12 cellular contexts compared by ENCODE assay signal in genomic region chr1:27481994-27482620, GRCh38. TPM values are rescaled to one million over a fixed set of nuclear protein-coding genes. Genes with fewer than 3 reads are reported as not detected.
DNase-seq lines count a peak whose midpoint lies in the region; ATAC-seq, FAIRE-seq and TF ChIP-seq lines count a peak whose summit lies in the region.
"Had no signal": no experiment of that assay in that cellular context is flagged by ENCODE, and none has a peak within 500 bp of the region (broad histone marks: within the 10 kb centered on the region; RNA-seq: fewer than 3 reads in every experiment).

No MANE protein-coding gene starts in this region.

- H3K27me3 Mint-ChIP-seq in activated naive CD4-positive, alpha-beta T cell treated with anti-CD3 and anti-CD28 coated beads, Interleukin-2, amount 50 U/mL, for 24 hours = no peaks in the 10 kb centered on the region
- no peaks in the 10 kb centered on the region for H3K27me3 Mint-ChIP-seq in stimulated activated naive CD8-positive, alpha-beta T cell treated with anti-CD3 and anti-CD28 coated beads, Interleukin-15, amount 100 ng/mL, for 72 hours

- TSS peak; percentile 8 for BruUV-seq in K562 (replicated peaks; lab: Mats Ljungman, UMichigan)

- no peak for DNase-seq in activated naive CD4-positive, alpha-beta T cell treated with anti-CD3 and anti-CD28 coated beads, Interleukin-2, amount 50 U/mL, for 16 hours
- DNase-seq in K562 (ENCODE audit: extremely low read depth in 1 of 4, low spot score in 3 of 4) = no peak
- DNase-seq in stimulated activated naive CD8-positive, alpha-beta T cell treated with anti-CD3 and anti-CD28 coated beads, Interleukin-15, amount 100 ng/mL, for 72 hours = no peak
- no peak for DNase-seq in HuH-7 (ENCODE audit: low spot score)
- DNase-seq in HTR-8/SVneo (ENCODE audit: insufficient read length, low spot score) = no peak
- DNase-seq in kidney glomerular epithelial cell (lab: John Stamatoyannopoulos, UW) = no peak
- DNase-seq: H9 had no signal

- peaks cover 5% of the 10 kb centered on the region for H3K9me3 Mint-ChIP-seq in activated naive CD4-positive, alpha-beta T cell treated with anti-CD3 and anti-CD28 coated beads, Interleukin-2, amount 50 U/mL, for 24 hours
- no peaks in the 10 kb centered on the region for H3K9me3 Mint-ChIP-seq in stimulated activated naive CD8-positive, alpha-beta T cell treated with anti-CD3 and anti-CD28 coated beads, Interleukin-15, amount 100 ng/mL, for 72 hours
- H3K9me3 Mint-ChIP-seq: H9 had no signal

- no peak for TF ChIP-seq POLR2A in K562 (conservative IDR thresholded peaks at IDR 0.05)

- no peaks in the 10 kb centered on the region for H3K27me3 ChIP-seq in K562 (ENCODE audit: control insufficient read depth in 2 of 2, insufficient read depth in 2 of 2, low read length in 2 of 2)

- H3K79me2 ChIP-seq in K562 (ENCODE audit: control insufficient read depth, insufficient read depth, low read length) = peaks cover 95% of the 10 kb centered on the region

- CTCF ChIA-PET in K562 (lab: Yijun Ruan, JAX; ENCODE audit: low intra/inter-chr PET ratio) = no interaction called here

- no peaks in the 10 kb centered on the region for H3K9me3 ChIP-seq in K562 (replicated peaks; ENCODE audit: control insufficient read depth, insufficient read depth, low read depth, low read length)

- H2AFZ ChIP-seq in K562 (ENCODE audit: low read depth, low read length) = no peak overlapping the region

- H4K20me1 ChIP-seq in K562 (replicated peaks; ENCODE audit: control insufficient read depth, insufficient read depth, low read length) = no peaks in the 10 kb centered on the region

- no peak overlapping the region for H3K4me2 ChIP-seq in K562 (ENCODE audit: insufficient read depth, low read length)

- H3K36me3 Mint-ChIP-seq in activated naive CD4-positive, alpha-beta T cell treated with anti-CD3 and anti-CD28 coated beads, Interleukin-2, amount 50 U/mL, for 24 hours = peaks cover 6% of the 10 kb centered on the region

- no peak for TF ChIP-seq RAD21 in K562 (CRISPR knock-in tag; conservative IDR thresholded peaks at IDR 0.05 in 1 of 2, IDR thresholded peaks at IDR 0.05 in 1 of 2)

- FAIRE-seq in K562 (lab: Jason Lieb, UNC) = no peak
- FAIRE-seq in HTR-8/SVneo (lab: Jason Lieb, UNC) = no peak
- FAIRE-seq: colon, RCC 7860 had no signal

- H3K9ac ChIP-seq in K562 (ENCODE audit: insufficient read depth in 1 of 2, low read depth in 2 of 2, low read length in 2 of 2) = no peak overlapping the region

- peaks cover 62% of the 10 kb centered on the region for H3K4me1 Mint-ChIP-seq in activated naive CD4-positive, alpha-beta T cell treated with anti-CD3 and anti-CD28 coated beads, Interleukin-2, amount 50 U/mL, for 24 hours
- peaks cover 57% of the 10 kb centered on the region for H3K4me1 Mint-ChIP-seq in stimulated activated naive CD8-positive, alpha-beta T cell treated with anti-CD3 and anti-CD28 coated beads, Interleukin-15, amount 100 ng/mL, for 72 hours

- TF ChIP-seq CTCF in K562 (IDR thresholded peaks at IDR 0.05 in 2 of 3, conservative IDR thresholded peaks at IDR 0.05 in 1 of 3; ENCODE audit: insufficient read depth in 2 of 3, low read depth in 1 of 3, low read length in 3 of 3) = no peak

- intact Hi-C loops in K562 (cut with micrococcal nuclease) = no loop called here

- POLR2A ChIA-PET in K562 (lab: Yijun Ruan, JAX) = interaction anchor here (0.8 to 4.3 kb wide), 4 partner anchors 8 to 43 kb away, joined by 3 to 19 read pairs (median 9); partner anchors contain the start of gene WASF2

- peak overlapping the region; percentile 87 for H3K27ac Mint-ChIP-seq in activated naive CD4-positive, alpha-beta T cell treated with anti-CD3 and anti-CD28 coated beads, Interleukin-2, amount 50 U/mL, for 24 hours
- H3K27ac Mint-ChIP-seq in stimulated activated naive CD8-positive, alpha-beta T cell treated with anti-CD3 and anti-CD28 coated beads, Interleukin-15, amount 100 ng/mL, for 72 hours = peak overlapping the region in 1 of 2 donors; percentile 59

- H3K36me3 ChIP-seq in K562 (ENCODE audit: control insufficient read depth, insufficient read depth, low read length) = peaks cover 33% of the 10 kb centered on the region

- no peak overlapping the region for H3K27ac ChIP-seq in K562 (ENCODE audit: extremely low read depth, low read depth, low read length)

- no peaks in the 10 kb centered on the region for H3K9me1 ChIP-seq in K562 (ENCODE audit: control insufficient read depth, insufficient read depth, low read length)

- TF ChIP-seq EP300 in K562 (IDR thresholded peaks at IDR 0.05; ENCODE audit: low read length) = no peak

- H3K4me3 ChIP-seq in K562 = no peak overlapping the region
- H3K4me3 ChIP-seq: skin epidermis had no signal

- ATAC-seq in HG02885 (IDR thresholded peaks at IDR 0.05; ENCODE audit: poor library complexity, unreplicated experiment) (peak; percentile 51), K562 (no peak)
- peak; percentile 86 for ATAC-seq in stimulated activated naive CD8-positive, alpha-beta T cell treated with anti-CD3 and anti-CD28 coated beads, Interleukin-15, amount 100 ng/mL, for 72 hours

- peak overlapping the region; percentile 37 for H3K4me3 Mint-ChIP-seq in activated naive CD4-positive, alpha-beta T cell treated with anti-CD3 and anti-CD28 coated beads, Interleukin-2, amount 50 U/mL, for 24 hours
- H3K4me3 Mint-ChIP-seq in stimulated activated naive CD8-positive, alpha-beta T cell treated with anti-CD3 and anti-CD28 coated beads, Interleukin-15, amount 100 ng/mL, for 72 hours = peak overlapping the region in 1 of 2 donors; percentile 16
- H3K4me3 Mint-ChIP-seq: H9 had no signal

- peaks cover 0 to 9% of the 10 kb centered on the region in 2 experiments; a peak in 2 of 5 replicates for H3K4me1 ChIP-seq in K562 (replicated peaks in 1 of 2; ENCODE audit: control insufficient read depth in 2 of 2, insufficient read depth in 2 of 2, low read length in 2 of 2)

- WGBS in K562 (ENCODE audit: insufficient coverage, low coverage, missing lambda C conversion rate) = 84% methylated on average over 2 of the region's 2 CpGs

- in situ Hi-C loops in K562 (cut with MboI) = no loop called here

TF ChIP-seq in K562, 482 proteins besides CTCF, POLR2A, EP300 and RAD21:
- TF ChIP-seq BRF2 (IDR thresholded peaks at IDR 0.05; ENCODE audit: borderline replicate concordance, insufficient read depth, insufficient read length) (no peak), TAL1 (IDR thresholded peaks at IDR 0.05) (no peak), RBM39 (optimal IDR thresholded peaks at IDR 0.05; ENCODE audit: low read depth, low read length) (no peak), MCM3 (IDR thresholded peaks at IDR 0.05) (no peak), MXD1 (CRISPR knock-in tag; IDR thresholded peaks at IDR 0.05; ENCODE audit: borderline replicate concordance, poor library complexity, severe bottlenecking) (no peak), NCOA2 (IDR thresholded peaks at IDR 0.05; ENCODE audit: partially characterized antibody in 2 of 2) (no peak)

RNA-seq across cellular contexts. Expression of gene WASF2, which starts 7.9 kb away (rescaled TPM):
- total RNA-seq in K562 (2011; cell fraction: chromatin; rRNA removed; ENCODE audit: low replicate concordance) = 60.7 and 84.8 TPM in 2 replicates
- total RNA-seq in K562 (2011; cell fraction: nucleolus; rRNA removed) = 47.0 and 48.4 TPM in 2 replicates
- total RNA-seq in K562 (2011; cell fraction: nucleoplasm; rRNA removed) = 68.6 and 84.8 TPM in 2 replicates
- total RNA-seq in K562 (2014; rRNA removed) (21.3 and 29.6 TPM in 2 replicates), K562 (2014; rRNA removed; fragmentation: Illumina TruSeq; extraction: Trizol) (31.2 and 40.7 TPM in 2 replicates), K562 (2015; rRNA removed; fragmentation: Illumina TruSeq; extraction: Trizol) (26.1 and 29.2 TPM in 2 replicates), K562 (2021) (139 and 163 TPM in 2 replicates)
- polyA plus RNA-seq in K562 (2011; rRNA removed) (41.5 and 104 TPM in 2 replicates), K562 (2014; fragmentation: Illumina TruSeq; extraction: Trizol) (109 and 115 TPM in 2 replicates), K562 (2014; fragmentation: Nextera tagmentation; extraction: Ambion mirVana) (1 to 10 TPM; 8.2 to 9.7 TPM), K562 (2014; rRNA removed) (51.3 and 56.8 TPM in 2 replicates)
- 45.0 and 57.5 TPM in 2 replicates for polyA plus RNA-seq in K562 (2011; cell fraction: cytosol; rRNA removed)
- 49.0 and 54.9 TPM in 2 replicates for polyA plus RNA-seq in K562 (2011; cell fraction: nucleus; rRNA removed)
- polyA plus RNA-seq in K562 (2012) = 84.9 and 101 TPM in 2 replicates
- 49.4 and 58.2 TPM in 2 replicates for polyA minus RNA-seq in K562 (2011; rRNA and poly(A)+ RNA removed)
- 68.3 and 88.6 TPM in 2 replicates for polyA minus RNA-seq in K562 (2011; cell fraction: cytosol; rRNA and poly(A)+ RNA removed)
- polyA minus RNA-seq in K562 (2011; cell fraction: nucleus; rRNA and poly(A)+ RNA removed) = 15.8 and 27.9 TPM in 2 replicates
